22 cellular contexts compared by ENCODE assay signal in the genomic region with DNA sequence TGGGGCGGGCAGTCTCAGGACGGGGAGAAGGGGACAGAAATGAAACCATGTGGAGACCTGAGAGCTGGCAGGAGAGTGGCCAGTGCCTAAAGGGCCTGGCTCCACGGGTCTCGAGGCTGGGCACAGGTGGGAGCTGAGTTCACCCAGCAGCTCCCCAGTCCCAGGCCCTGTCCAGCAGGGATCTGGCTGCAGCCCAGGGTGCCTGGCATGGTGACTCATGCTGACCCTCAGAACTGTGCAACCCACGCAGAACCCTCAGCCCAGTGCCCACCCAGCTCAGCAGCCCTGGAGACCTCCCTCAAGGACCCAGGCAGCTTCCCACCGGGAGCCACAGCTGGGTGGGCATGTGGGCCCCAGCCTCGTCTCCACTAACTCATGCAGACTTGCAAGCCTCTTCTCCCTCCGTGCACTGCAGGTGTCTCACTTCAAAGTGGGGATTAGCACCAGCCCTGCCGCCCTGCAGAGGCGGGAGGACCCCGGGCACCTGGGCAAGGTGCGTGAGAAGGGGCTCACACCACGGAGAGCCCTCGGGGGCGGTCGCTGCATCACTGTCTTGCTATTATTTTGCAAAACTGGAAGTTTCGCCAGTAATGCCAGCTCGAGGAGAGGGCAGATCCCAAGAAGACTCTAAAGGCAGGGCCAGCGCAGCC.
"Had no signal": no experiment of that assay in that cellular context is flagged by ENCODE, and none has a peak within 500 bp of the region (broad histone marks: within the 10 kb centered on the region; RNA-seq: fewer than 3 reads in every experiment).

No MANE protein-coding gene starts in this region.

- H3K36me3 ChIP-seq: adrenal gland, gastrocnemius medialis, left ventricle myocardium inferior, prostate gland, suprapubic skin, vagina had no signal

- H3K4me1 ChIP-seq: gastrocnemius medialis had no signal

- H3K27me3 Mint-ChIP-seq: memory B cell; stimulated activated naive CD8-positive, alpha-beta T cell treated with anti-CD3 and anti-CD28 coated beads, Interleukin-15, amount 100 ng/mL, for 72 hours had no signal

- H3K4me3 Mint-ChIP-seq: activated T-cell treated with anti-CD3 and anti-CD28 coated beads, Interleukin-2, amount 50 U/mL, for 4 hours; memory B cell; natural killer cell; stimulated activated naive CD8-positive, alpha-beta T cell treated with anti-CD3 and anti-CD28 coated beads, Interleukin-15, amount 100 ng/mL, for 72 hours had no signal

- H3K4me1 Mint-ChIP-seq: natural killer cell had no signal

- H3K27ac ChIP-seq: adrenal gland, prostate gland, skin epidermis, suprapubic skin, vagina had no signal

- H3K36me3 Mint-ChIP-seq: activated naive CD4-positive, alpha-beta T cell treated with anti-CD3 and anti-CD28 coated beads, Interleukin-2, amount 50 U/mL, for 72 hours; memory B cell; natural killer cell had no signal

- H3K4me3 ChIP-seq: adrenal gland, gastrocnemius medialis, left ventricle myocardium inferior, prostate gland, skin epidermis, suprapubic skin, vagina had no signal

- H3K9me3 ChIP-seq: adrenal gland, gastrocnemius medialis, left ventricle myocardium inferior, prostate gland, suprapubic skin, vagina had no signal

- DNase-seq: activated CD4-positive, alpha-beta T cell treated with anti-CD3 and anti-CD28 coated beads, Interleukin-2, amount 50 U/mL, for 1 hour; activated CD4-positive, CD25-positive, alpha-beta regulatory T cell; activated CD8-positive, alpha-beta memory T cell treated with anti-CD3 and anti-CD28 coated beads, Interleukin-2, amount 50 U/mL, for 4 hours; activated effector memory CD4-positive, alpha-beta T cell treated with Interleukin-2 at 50 U/mL for 16 hours; activated T-cell treated with anti-CD3 and anti-CD28 coated beads, Interleukin-2, amount 50 U/mL, for 4 hours; cerebellar nuclear complex; cortex of kidney; gastrocnemius medialis; head of caudate nucleus; kidney glomerular epithelial cell; left ventricle myocardium inferior; natural killer cell; stimulated activated naive CD8-positive, alpha-beta T cell treated with anti-CD3 and anti-CD28 coated beads, Interleukin-15, amount 100 ng/mL, for 72 hours; trophoblast cell had no signal

- H3K9me3 Mint-ChIP-seq: activated naive CD4-positive, alpha-beta T cell treated with anti-CD3 and anti-CD28 coated beads, Interleukin-2, amount 50 U/mL, for 72 hours; activated T-cell treated with anti-CD3 and anti-CD28 coated beads, Interleukin-2, amount 50 U/mL, for 4 hours; memory B cell; natural killer cell; stimulated activated naive CD8-positive, alpha-beta T cell treated with anti-CD3 and anti-CD28 coated beads, Interleukin-15, amount 100 ng/mL, for 72 hours had no signal

- ATAC-seq: activated naive CD4-positive, alpha-beta T cell treated with anti-CD3 and anti-CD28 coated beads, Interleukin-2, amount 50 U/mL, for 72 hours; activated T-cell treated with anti-CD3 and anti-CD28 coated beads, Interleukin-2, amount 50 U/mL, for 4 hours; gastrocnemius medialis; natural killer cell; right cardiac atrium; stimulated activated naive CD8-positive, alpha-beta T cell treated with anti-CD3 and anti-CD28 coated beads, Interleukin-15, amount 100 ng/mL, for 72 hours had no signal

- H3K27me3 ChIP-seq: adrenal gland, gastrocnemius medialis, suprapubic skin, vagina had no signal

- H3K27ac Mint-ChIP-seq: activated naive CD4-positive, alpha-beta T cell treated with anti-CD3 and anti-CD28 coated beads, Interleukin-2, amount 50 U/mL, for 72 hours; memory B cell; natural killer cell; stimulated activated naive CD8-positive, alpha-beta T cell treated with anti-CD3 and anti-CD28 coated beads, Interleukin-15, amount 100 ng/mL, for 72 hours had no signal
